16 cellular contexts compared by ENCODE assay signal in genomic region chr13:23372264-23372905, GRCh38.
DNase-seq lines count a peak whose midpoint lies in the region; ATAC-seq and TF ChIP-seq lines count a peak whose summit lies in the region.
"Had no signal": no experiment of that assay in that cellular context is flagged by ENCODE, and none has a peak within 500 bp of the region (broad histone marks: within the 10 kb centered on the region; RNA-seq: fewer than 3 reads in every experiment).

No MANE protein-coding gene starts in this region.

- no peak overlapping the region for H2BK12ac ChIP-seq in trophoblast cell (ENCODE audit: low read length)

- no peak overlapping the region for H2BK5ac ChIP-seq in trophoblast cell (ENCODE audit: low read depth, low read length, poor library complexity)

- peak overlapping the region; percentile 32 for H3K4me3 Mint-ChIP-seq in natural killer cell treated with Interleukin-12 subunit alpha and Interleukin-12 subunit beta and Interleukin-15 and Interleukin-18, amount 100 ng/mL, for 72 hours
- H3K4me3 Mint-ChIP-seq in natural killer cell = no peak overlapping the region

- H4K8ac ChIP-seq in trophoblast cell (ENCODE audit: low read depth, low read length) = no peak overlapping the region

- H3K4me1 Mint-ChIP-seq in natural killer cell treated with Interleukin-12 subunit alpha and Interleukin-12 subunit beta and Interleukin-15 and Interleukin-18, amount 100 ng/mL, for 72 hours (ENCODE audit: low read depth in 2 of 2) = peaks cover 18 to 29% of the 10 kb centered on the region in 2 donors
- H3K4me1 Mint-ChIP-seq in natural killer cell = peaks cover 16 to 20% of the 10 kb centered on the region in 2 donors

- no CpG with 5 or more reads among the region's 5 CpGs for WGBS in trophoblast cell (ENCODE audit: extremely low coverage, insufficient coverage, insufficient read length)

- no peaks in the 10 kb centered on the region for H3K9me3 ChIP-seq in PC-3 (ENCODE audit: low read length)
- no peaks in the 10 kb centered on the region for H3K9me3 ChIP-seq in left lung
- H3K9me3 ChIP-seq in trophoblast cell (ENCODE audit: insufficient read depth, low read depth, low read length) = no peaks in the 10 kb centered on the region
- H3K9me3 ChIP-seq: esophagus muscularis mucosa, vagina had no signal

- H4K12ac ChIP-seq in trophoblast cell (ENCODE audit: low read depth, low read length) = no peak overlapping the region

- POLR2A ChIA-PET in PC-3 (lab: Charles Lee; ENCODE audit: unreplicated experiment) = no interaction called here

- H3K27ac ChIP-seq in PC-3 (ENCODE audit: low read length) (no peak overlapping the region), left lung (no peak overlapping the region), trophoblast cell (ENCODE audit: low read depth, low read length) (no peak overlapping the region)
- H3K27ac ChIP-seq: esophagus muscularis mucosa, vagina had no signal

- no peak overlapping the region for H3K9ac ChIP-seq in PC-3 (ENCODE audit: low read length)
- no peak overlapping the region for H3K9ac ChIP-seq in trophoblast cell (ENCODE audit: low read length)

- no peak for DNase-seq in natural killer cell treated with Interleukin-12 subunit alpha and Interleukin-12 subunit beta and Interleukin-15 and Interleukin-18, amount 100 ng/mL, for 72 hours (ENCODE audit: low spot score)
- DNase-seq in natural killer cell = no peak
- DNase-seq in PC-3 = peak; percentile 14
- DNase-seq in choroid plexus epithelial cell (ENCODE audit: low read depth) = peak; percentile 29
- no peak for DNase-seq in NCI-H2171 (lab: John Stamatoyannopoulos, UW)
- DNase-seq in left lung = no peak
- no peak for DNase-seq in trophoblast cell
- no peak for DNase-seq in activated naive CD4-positive, alpha-beta T cell treated with Interleukin-2 at 50 U/mL for 16 hours
- DNase-seq: C1 segment of cervical spinal cord; kidney glomerular epithelial cell; NCI-H510A treated with DMSO at 0.1 percent for 48 hours; nucleus accumbens; stimulated activated CD4-positive, alpha-beta T cell treated with anti-CD3 and anti-CD28 coated beads, Interleukin-4, amount 100 ng/mL, for 24 hours had no signal

- H4K91ac ChIP-seq in trophoblast cell (ENCODE audit: low read depth, low read length) = no peak overlapping the region

- no peak overlapping the region for H3K18ac ChIP-seq in trophoblast cell (ENCODE audit: low read length)

- H3K4me2 ChIP-seq in PC-3 (ENCODE audit: low read length) (peak overlapping the region; percentile 90), trophoblast cell (ENCODE audit: low read length) (no peak overlapping the region)

- intact Hi-C loops in natural killer cell (cut with micrococcal nuclease) = no loop called here
- intact Hi-C loops in PC-3 (cut with micrococcal nuclease) = no loop called here
- intact Hi-C loops in left lung (cut with DNase I) = no loop called here

- BruUV-seq in PC-3 (replicated peaks; lab: Mats Ljungman, UMichigan) = no TSS peak

- no peak overlapping the region for H2BK120ac ChIP-seq in trophoblast cell (ENCODE audit: insufficient read depth, low read length, poor library complexity)

- H3K14ac ChIP-seq in trophoblast cell (ENCODE audit: low read length) = no peak overlapping the region

- no peak overlapping the region for H2AK5ac ChIP-seq in trophoblast cell (ENCODE audit: low read length)

- peaks cover 38% of the 10 kb centered on the region for H3K79me2 ChIP-seq in PC-3 (ENCODE audit: low read length)
- peaks cover 3% of the 10 kb centered on the region for H3K79me2 ChIP-seq in trophoblast cell (ENCODE audit: control insufficient read depth, insufficient read depth, low read length, poor library complexity)

- H3K4me3 ChIP-seq in PC-3 (ENCODE audit: low read length) = peak overlapping the region; percentile 90; the same call in 1 of the 2 replicates
- no peak overlapping the region for H3K4me3 ChIP-seq in choroid plexus epithelial cell (ENCODE audit: low read depth, low read length)
- H3K4me3 ChIP-seq in left lung = no peak overlapping the region
- no peak overlapping the region for H3K4me3 ChIP-seq in trophoblast cell (ENCODE audit: low read depth, low read length)
- H3K4me3 ChIP-seq: vagina had no signal

- H3K27me3 ChIP-seq in PC-3 (ENCODE audit: low read length) = no peaks in the 10 kb centered on the region
- H3K27me3 ChIP-seq in left lung = no peaks in the 10 kb centered on the region
- no peaks in the 10 kb centered on the region for H3K27me3 ChIP-seq in trophoblast cell (ENCODE audit: insufficient read depth, low read length)
- H3K27me3 ChIP-seq: esophagus muscularis mucosa, vagina had no signal

- no peak for ATAC-seq in natural killer cell treated with Interleukin-12 subunit alpha and Interleukin-12 subunit beta and Interleukin-15 and Interleukin-18, amount 100 ng/mL, for 72 hours
- ATAC-seq in natural killer cell = no peak
- no peak for ATAC-seq in PC-3
- ATAC-seq in left lung = no peak

- no peak overlapping the region for H3K23ac ChIP-seq in trophoblast cell (ENCODE audit: low read length)

- H3K4me1 ChIP-seq in PC-3 (ENCODE audit: insufficient read depth, low read length) (peaks cover 34% of the 10 kb centered on the region), left lung (peaks cover 0 to 16% of the 10 kb centered on the region in 2 donors), trophoblast cell (ENCODE audit: control insufficient read depth in 1 of 2, insufficient read depth in 2 of 2, low read length in 2 of 2) (peaks cover 0 to 3% of the 10 kb centered on the region in 2 experiments)

- H2AFZ ChIP-seq in PC-3 (ENCODE audit: low read length) (no peak overlapping the region), trophoblast cell (ENCODE audit: insufficient read depth, low read length, poor library complexity) (no peak overlapping the region)

- no peak overlapping the region for H3K27ac Mint-ChIP-seq in natural killer cell treated with Interleukin-12 subunit alpha and Interleukin-12 subunit beta and Interleukin-15 and Interleukin-18, amount 100 ng/mL, for 72 hours
- no peak overlapping the region for H3K27ac Mint-ChIP-seq in natural killer cell

- H4K20me1 ChIP-seq in PC-3 (ENCODE audit: low read length) = peaks cover 16% of the 10 kb centered on the region

- H3K9me2 ChIP-seq in PC-3 (replicated peaks; ENCODE audit: low read length) = no peaks in the 10 kb centered on the region

- H3K36me3 ChIP-seq in PC-3 (ENCODE audit: low read depth, low read length) (peaks cover 26% of the 10 kb centered on the region), left lung (peaks cover 0 to 35% of the 10 kb centered on the region in 2 donors), trophoblast cell (ENCODE audit: control insufficient read depth in 1 of 2, insufficient read depth in 2 of 2, low read length in 2 of 2) (peaks cover 8 to 9% of the 10 kb centered on the region in 2 experiments)

- no peaks in the 10 kb centered on the region for H3K9me3 Mint-ChIP-seq in natural killer cell treated with Interleukin-12 subunit alpha and Interleukin-12 subunit beta and Interleukin-15 and Interleukin-18, amount 100 ng/mL, for 72 hours
- no peaks in the 10 kb centered on the region for H3K9me3 Mint-ChIP-seq in natural killer cell
- H3K9me3 Mint-ChIP-seq: IgD-negative memory B cell had no signal

- H3K27me3 Mint-ChIP-seq in natural killer cell treated with Interleukin-12 subunit alpha and Interleukin-12 subunit beta and Interleukin-15 and Interleukin-18, amount 100 ng/mL, for 72 hours = peaks cover 0 to 1% of the 10 kb centered on the region in 2 donors
- no peaks in the 10 kb centered on the region for H3K27me3 Mint-ChIP-seq in natural killer cell (ENCODE audit: low read depth in 2 of 2)
- H3K27me3 Mint-ChIP-seq: IgD-negative memory B cell had no signal

- peaks cover 4% of the 10 kb centered on the region for H3K79me1 ChIP-seq in trophoblast cell (ENCODE audit: low read length)

- H3F3A ChIP-seq in PC-3 (ENCODE audit: low read length, unreplicated experiment) = no peaks in the 10 kb centered on the region

- TF ChIP-seq CTCF in natural killer cell (IDR thresholded peaks at IDR 0.05) (no peak), PC-3 (conservative IDR thresholded peaks at IDR 0.05; ENCODE audit: low read depth, low read length) (no peak), choroid plexus epithelial cell (conservative IDR thresholded peaks at IDR 0.05; ENCODE audit: low read depth, low read length) (no peak), left lung (IDR thresholded peaks at IDR 0.05) (no peak)

- no peak overlapping the region for H3K4ac ChIP-seq in trophoblast cell (ENCODE audit: low read depth, low read length)

- CTCF ChIA-PET in PC-3 (lab: Charles Lee) = no interaction called here

- peaks cover 5% of the 10 kb centered on the region for H3K36me3 Mint-ChIP-seq in natural killer cell treated with Interleukin-12 subunit alpha and Interleukin-12 subunit beta and Interleukin-15 and Interleukin-18, amount 100 ng/mL, for 72 hours
- H3K36me3 Mint-ChIP-seq in natural killer cell = peaks cover 5% of the 10 kb centered on the region

Comparison
In these comparisons a context has a peak if more than half of its experiments do, and no peak if none do; other contexts are left out.
1. DNase-seq: peak in PC-3 (single experiment) and choroid plexus epithelial cell (single experiment); none in natural killer cell treated with Interleukin-12 subunit alpha and Interleukin-12 subunit beta and Interleukin-15 and Interleukin-18, amount 100 ng/mL, for 72 hours (single experiment), natural killer cell (single experiment), NCI-H2171 (single experiment), left lung (0 of 2), trophoblast cell (0 of 2) and activated naive CD4-positive, alpha-beta T cell treated with Interleukin-2 at 50 U/mL for 16 hours (single experiment).